14 cellular contexts compared by ENCODE assay signal in genomic region chr14:34592623-34593022, GRCh38.
"Had no signal": no experiment of that assay in that cellular context is flagged by ENCODE, and none has a peak within 500 bp of the region (broad histone marks: within the 10 kb centered on the region; RNA-seq: fewer than 3 reads in every experiment).

No MANE protein-coding gene starts in this region.

- H3K9me3 Mint-ChIP-seq: activated CD4-positive, alpha-beta memory T cell treated with anti-CD3 and anti-CD28 coated beads, Interleukin-2, amount 10 ng/mL, durations not matched to agents 7 days and 5 days; activated naive CD4-positive, alpha-beta T cell treated with anti-CD3 and anti-CD28 coated beads, Interleukin-2, amount 10 ng/mL, durations not matched to agents 7 days and 5 days; memory B cell; stimulated activated naive B cell treated with anti-CD40 and anti-IgM and Interleukin-4, amounts not matched to agents 10 μg/mL and 1 μg/mL and 100 μg/mL, for 72 hours had no signal

- H3K27ac Mint-ChIP-seq: memory B cell; stimulated activated naive B cell treated with anti-CD40 and anti-IgM and Interleukin-4, amounts not matched to agents 10 μg/mL and 1 μg/mL and 100 μg/mL, for 72 hours had no signal

- H3K27me3 Mint-ChIP-seq: activated CD4-positive, alpha-beta memory T cell treated with anti-CD3 and anti-CD28 coated beads, Interleukin-2, amount 10 ng/mL, durations not matched to agents 7 days and 5 days; activated naive CD4-positive, alpha-beta T cell treated with anti-CD3 and anti-CD28 coated beads, Interleukin-2, amount 10 ng/mL, durations not matched to agents 7 days and 5 days; memory B cell; stimulated activated naive B cell treated with anti-CD40 and anti-IgM and Interleukin-4, amounts not matched to agents 10 μg/mL and 1 μg/mL and 100 μg/mL, for 72 hours had no signal

- H3K4me3 Mint-ChIP-seq: activated CD4-positive, alpha-beta memory T cell treated with anti-CD3 and anti-CD28 coated beads, Interleukin-2, amount 10 ng/mL, durations not matched to agents 7 days and 5 days; activated naive CD4-positive, alpha-beta T cell treated with anti-CD3 and anti-CD28 coated beads, Interleukin-2, amount 10 ng/mL, durations not matched to agents 7 days and 5 days; memory B cell; stimulated activated naive B cell treated with anti-CD40 and anti-IgM and Interleukin-4, amounts not matched to agents 10 μg/mL and 1 μg/mL and 100 μg/mL, for 72 hours had no signal

- DNase-seq: activated CD4-positive, alpha-beta memory T cell treated with anti-CD3 and anti-CD28 coated beads, Interleukin-2, amount 10 ng/mL, durations not matched to agents 7 days and 5 days; activated CD4-positive, alpha-beta T cell treated with anti-CD3 and anti-CD28 coated beads for 48 hours; activated naive CD4-positive, alpha-beta T cell treated with anti-CD3 and anti-CD28 coated beads, Interleukin-2, amount 10 ng/mL, durations not matched to agents 7 days and 5 days; activated T-cell treated with anti-CD3 and anti-CD28 coated beads, Interleukin-2, amount 50 U/mL, for 48 hours; effector CD4-positive, alpha-beta T cell; hippocampal formation; nucleus accumbens; stimulated activated CD4-positive, alpha-beta T cell treated with anti-CD3 and anti-CD28 coated beads, Interleukin-15, amount 100 ng/mL, for 24 hours; stimulated activated CD8-positive, alpha-beta memory T cell treated with anti-CD3 and anti-CD28 coated beads, Interleukin-4, amount 100 ng/mL, for 48 hours; stimulated activated naive B cell treated with anti-CD40 and anti-IgM and Interleukin-4, amounts not matched to agents 10 μg/mL and 1 μg/mL and 100 μg/mL, for 72 hours; T-helper 2 cell; testis; uterus had no signal

- ATAC-seq: stimulated activated naive B cell treated with anti-CD40 and anti-IgM and Interleukin-4, amounts not matched to agents 10 μg/mL and 1 μg/mL and 100 μg/mL, for 72 hours had no signal
